In the genomic region with DNA sequence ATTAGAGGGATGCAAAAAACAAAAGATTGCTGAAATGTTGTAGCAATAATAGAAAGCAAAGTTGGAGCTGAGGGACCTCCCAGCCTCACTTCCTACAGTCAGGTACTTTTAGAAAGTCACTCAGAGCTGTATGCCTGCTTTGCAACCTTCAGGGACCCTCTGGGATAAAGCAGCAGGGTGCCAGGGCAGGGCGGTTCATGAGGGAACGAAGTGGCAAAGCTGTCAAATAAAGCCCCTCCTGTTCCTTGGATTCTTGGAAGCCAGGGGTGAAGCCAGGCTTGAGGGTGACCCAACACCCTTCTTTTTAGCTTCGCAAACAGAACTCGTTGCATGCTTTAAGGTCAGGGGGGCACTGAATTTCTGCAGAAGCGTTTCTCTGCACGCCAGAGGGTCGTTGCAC, we compare ENCODE assay signal across 1 cellular context.
TF ChIP-seq lines count a peak whose summit lies in the region.

No MANE protein-coding gene starts in this region.

TF ChIP-seq in WTC11, 78 proteins besides CTCF, POLR2A, EP300 and RAD21 (continued from another document):
- TF ChIP-seq, protein P1, sequence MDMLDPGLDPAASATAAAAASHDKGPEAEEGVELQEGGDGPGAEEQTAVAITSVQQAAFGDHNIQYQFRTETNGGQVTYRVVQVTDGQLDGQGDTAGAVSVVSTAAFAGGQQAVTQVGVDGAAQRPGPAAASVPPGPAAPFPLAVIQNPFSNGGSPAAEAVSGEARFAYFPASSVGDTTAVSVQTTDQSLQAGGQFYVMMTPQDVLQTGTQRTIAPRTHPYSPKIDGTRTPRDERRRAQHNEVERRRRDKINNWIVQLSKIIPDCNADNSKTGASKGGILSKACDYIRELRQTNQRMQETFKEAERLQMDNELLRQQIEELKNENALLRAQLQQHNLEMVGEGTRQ (CRISPR knock-in tag; IDR thresholded peaks at IDR 0.05) = no peak
- TF ChIP-seq ZNF232 (CRISPR knock-in tag; IDR thresholded peaks at IDR 0.05) (no peak), GABPB1 (CRISPR knock-in tag; IDR thresholded peaks at IDR 0.05) (no peak)
TF ChIP-seq in WTC11: peak in this region for 0.
